ENCODE assay signal across 9 cellular contexts in genomic region chr2:120520929-120521912, GRCh38.
DNase-seq lines count a peak whose midpoint lies in the region; ATAC-seq and TF ChIP-seq lines count a peak whose summit lies in the region.
"Had no signal": no experiment of that assay in that cellular context is flagged by ENCODE, and none has a peak within 500 bp of the region (broad histone marks: within the 10 kb centered on the region; RNA-seq: fewer than 3 reads in every experiment).

No MANE protein-coding gene starts in this region.

- H3K27me3 ChIP-seq in neural progenitor cell, result peaks cover 55% of the 10 kb centered on the region

- H3K9me3 Mint-ChIP-seq in neural progenitor cell (peaks cover 2% of the 10 kb centered on the region), natural killer cell (no peaks in the 10 kb centered on the region)

- no peaks in the 10 kb centered on the region for H3K9me3 ChIP-seq in neural progenitor cell (ENCODE audit: low read depth)

- no peaks in the 10 kb centered on the region for H3K36me3 Mint-ChIP-seq in neural progenitor cell
- no peaks in the 10 kb centered on the region for H3K36me3 Mint-ChIP-seq in natural killer cell

- ATAC-seq in natural killer cell, result no peak

- H3K4me1 Mint-ChIP-seq in neural progenitor cell (peaks cover 50% of the 10 kb centered on the region), natural killer cell (no peaks in the 10 kb centered on the region)
- H3K4me1 Mint-ChIP-seq: B cell had no signal

- no peak overlapping the region for H3K9ac ChIP-seq in neural progenitor cell

- in situ Hi-C loops in SK-MEL-5 (cut with HindIII; ENCODE audit: low pct_unique_long_range_greater_than_20kb, low sequenced_read_pairs), result no loop called here

- no peaks in the 10 kb centered on the region for H3F3A ChIP-seq in neural progenitor cell (ENCODE audit: low read depth)

- H3K4me1 ChIP-seq in neural progenitor cell, result peaks cover 6% of the 10 kb centered on the region

- H3K27me3 Mint-ChIP-seq in neural progenitor cell (ENCODE audit: insufficient read depth, low read depth) (peaks cover 30% of the 10 kb centered on the region), natural killer cell (ENCODE audit: low read depth in 2 of 2) (peaks cover 17 to 41% of the 10 kb centered on the region in 2 donors)

- no peaks in the 10 kb centered on the region for H4K20me1 ChIP-seq in neural progenitor cell (ENCODE audit: low read depth)

- H3K4me3 ChIP-seq in epithelial cell of proximal tubule (ENCODE audit: low read depth, low read length) (no peak overlapping the region), neural progenitor cell (no peak overlapping the region)

- peak overlapping the region; percentile 27 for H3K27ac Mint-ChIP-seq in neural progenitor cell
- no peak overlapping the region for H3K27ac Mint-ChIP-seq in natural killer cell
- H3K27ac Mint-ChIP-seq: B cell had no signal

- intact Hi-C loops in natural killer cell (cut with micrococcal nuclease), result no loop called here

- peak; percentile 31 for DNase-seq in NCI-H1092 treated with DMSO at 0.1 percent for 48 hours (lab: John Stamatoyannopoulos, UW)
- DNase-seq in NCI-H1092 (lab: John Stamatoyannopoulos, UW), result no peak
- peak; percentile 33 for DNase-seq in HPDE6-E6E7 (ENCODE audit: extremely low spot score)
- peak; percentile 60 for DNase-seq in SK-MEL-5 (ENCODE audit: low read depth, low spot score)
- DNase-seq in epithelial cell of proximal tubule (ENCODE audit: low read depth), result no peak
- DNase-seq in neural progenitor cell (ENCODE audit: low spot score), result peak; percentile 60
- DNase-seq in natural killer cell, result no peak
- DNase-seq in amniotic stem cell (lab: John Stamatoyannopoulos, UW), result no peak

- no peak overlapping the region for H3K27ac ChIP-seq in neural progenitor cell

- TF ChIP-seq CTCF in epithelial cell of proximal tubule (conservative IDR thresholded peaks at IDR 0.05; ENCODE audit: low read depth, low read length) (peak; percentile 95), neural progenitor cell (IDR thresholded peaks at IDR 0.05) (peak; percentile 83), natural killer cell (IDR thresholded peaks at IDR 0.05) (no peak)

- no peaks in the 10 kb centered on the region for H3K79me2 ChIP-seq in neural progenitor cell (ENCODE audit: low read depth)

- H3K4me3 Mint-ChIP-seq in neural progenitor cell (peak overlapping the region; percentile 66), natural killer cell (no peak overlapping the region)
- H3K4me3 Mint-ChIP-seq: B cell had no signal

- no peaks in the 10 kb centered on the region for H3K36me3 ChIP-seq in neural progenitor cell

- H2AFZ ChIP-seq in neural progenitor cell (replicated peaks), result no peak overlapping the region

- no peak overlapping the region for H3K4me2 ChIP-seq in neural progenitor cell

Comparison
In these comparisons a context has a peak if more than half of its experiments do, and no peak if none do; other contexts are left out.
1. DNase-seq: peak in NCI-H1092 treated with DMSO at 0.1 percent for 48 hours (single experiment), HPDE6-E6E7 (single experiment), SK-MEL-5 (single experiment) and neural progenitor cell (single experiment); none in NCI-H1092 (single experiment), epithelial cell of proximal tubule (single experiment), natural killer cell (single experiment) and amniotic stem cell (single experiment).